In the genomic region with DNA sequence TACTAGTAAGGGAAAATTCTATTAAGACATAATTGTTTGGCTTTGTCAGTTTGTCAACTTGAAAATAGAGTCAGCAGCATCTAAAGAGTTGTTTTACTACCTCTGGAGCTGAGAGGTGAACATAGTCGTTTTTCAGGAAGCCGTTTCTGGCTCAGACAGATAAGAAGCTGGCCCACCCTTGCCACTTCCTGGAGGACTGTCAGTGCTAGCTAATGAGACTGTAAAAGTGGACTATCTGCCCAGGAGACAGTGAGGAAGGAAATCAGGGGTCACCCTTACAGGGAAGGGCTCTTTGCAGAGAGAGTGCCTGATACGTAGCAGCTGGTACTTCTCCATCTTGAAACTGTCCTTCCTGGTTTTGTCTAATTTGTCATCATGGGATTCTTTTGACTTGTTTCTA, we compare ENCODE assay signal across 20 cellular contexts.
"Had no signal": no experiment of that assay in that cellular context is flagged by ENCODE, and none has a peak within 500 bp of the region (broad histone marks: within the 10 kb centered on the region; RNA-seq: fewer than 3 reads in every experiment).

No MANE protein-coding gene starts in this region.

- H3K4me2 ChIP-seq: smooth muscle cell had no signal

- H3K4me3 ChIP-seq: dorsolateral prefrontal cortex, gastrocnemius medialis, smooth muscle cell, thoracic aorta, upper lobe of left lung had no signal

- H3K27ac ChIP-seq: dorsolateral prefrontal cortex, gastrocnemius medialis, thoracic aorta, upper lobe of left lung had no signal

- H3K9me3 ChIP-seq: gastrocnemius medialis, thoracic aorta, upper lobe of left lung had no signal

- H3K4me1 ChIP-seq: gastrocnemius medialis had no signal

- DNase-seq: activated CD4-positive, alpha-beta T cell treated with anti-CD3 and anti-CD28 coated beads, Interleukin-2, amount 10 ng/mL, durations not matched to agents 7 days and 5 days; activated CD8-positive, alpha-beta memory T cell treated with anti-CD3 and anti-CD28 coated beads, Interleukin-2, amount 50 U/mL, for 4 hours; activated naive CD4-positive, alpha-beta T cell treated with anti-CD3 and anti-CD28 coated beads for 36 hours; activated T-cell treated with anti-CD3 and anti-CD28 coated beads, Interleukin-2, amount 50 U/mL, for 4 hours; anterior cingulate cortex; caudate nucleus; dorsolateral prefrontal cortex; endodermal cell; gastrocnemius medialis; head of caudate nucleus; kidney; left ventricle myocardium superior; natural killer cell; stimulated activated CD4-positive, alpha-beta T cell treated with anti-CD3 and anti-CD28 coated beads, Interleukin-4, amount 100 ng/mL, for 24 hours; upper lobe of left lung had no signal

- H3K36me3 ChIP-seq: gastrocnemius medialis, thoracic aorta had no signal

- ATAC-seq: activated CD4-positive, CD25-positive, alpha-beta regulatory T cell treated with anti-CD3 and anti-CD28 coated beads, Interleukin-2, amount 50 U/mL, for 24 hours; activated T-cell treated with anti-CD3 and anti-CD28 coated beads, Interleukin-2, amount 50 U/mL, for 4 hours; gastrocnemius medialis; left ventricle myocardium superior; sciatic nerve; stimulated activated memory B cell treated with anti-CD40 and anti-IgM and Interleukin-4, amounts not matched to agents 10 μg/mL and 1 μg/mL and 100 μg/mL, for 72 hours had no signal

- H3K27me3 ChIP-seq: dorsolateral prefrontal cortex, gastrocnemius medialis, upper lobe of left lung had no signal
